Comparison of ENCODE assay signal across 8 cellular contexts in genomic region chr3:184568918-184569829, GRCh38. TPM values are rescaled to one million over a fixed set of nuclear protein-coding genes. Genes with fewer than 3 reads are reported as not detected.
DNase-seq lines count a peak whose midpoint lies in the region; ATAC-seq, FAIRE-seq and TF ChIP-seq lines count a peak whose summit lies in the region.

No MANE protein-coding gene starts in this region.

- CTCF ChIA-PET in CD8-positive, alpha-beta memory T cell (lab: Charles Lee): interaction anchor here (1.1 to 1.2 kb wide), 2 partner anchors 8 to 10 kb away, joined by 4 to 6 read pairs; partner anchors contain the start of gene EPHB3

- peak overlapping the region; percentile 68 for H3K27ac ChIP-seq in foreskin keratinocyte
- no peak overlapping the region for H3K27ac ChIP-seq in CD8-positive, alpha-beta memory T cell (ENCODE audit: low read depth, low read length)

- H3F3A ChIP-seq in Loucy (ENCODE audit: low read depth): no peaks in the 10 kb centered on the region

- ATAC-seq in foreskin keratinocyte (peak; percentile 47), natural killer cell (peak in 2 of 3 donors; percentile 61 to 66), GM19035 (IDR thresholded peaks at IDR 0.05; ENCODE audit: unreplicated experiment) (no peak)

- peak overlapping the region; percentile 62 for H3K4me3 ChIP-seq in Loucy (ENCODE audit: low read length, poor library complexity, severe bottlenecking)
- H3K4me3 ChIP-seq in CD8-positive, alpha-beta memory T cell (ENCODE audit: low read length): no peak overlapping the region

- H3K4me1 Mint-ChIP-seq in natural killer cell: no peaks in the 10 kb centered on the region
- peaks cover 0 to 17% (median 2%) of the 10 kb centered on the region in 3 donors for H3K4me1 Mint-ChIP-seq in CD8-positive, alpha-beta memory T cell

- peak; percentile 21 for DNase-seq in COR-L47 (lab: John Stamatoyannopoulos, UW)
- peak; percentile 70 for DNase-seq in activated CD8-positive, alpha-beta memory T cell treated with anti-CD3 and anti-CD28 coated beads, Interleukin-2, amount 50 U/mL, for 48 hours
- DNase-seq in foreskin keratinocyte: peak; percentile 69 to 85
- no peak for DNase-seq in natural killer cell
- peak; percentile 77 for DNase-seq in urothelium cell line (ENCODE audit: low spot score)
- no peak for DNase-seq in CD8-positive, alpha-beta memory T cell

- no peaks in the 10 kb centered on the region for H4K20me1 ChIP-seq in Loucy (ENCODE audit: insufficient read depth, low read length, poor library complexity, severe bottlenecking)

- H3K79me2 ChIP-seq in Loucy (ENCODE audit: insufficient read depth, low read length): no peaks in the 10 kb centered on the region

- H3K27me3 Mint-ChIP-seq in natural killer cell (ENCODE audit: low read depth in 2 of 2): peaks cover 51 to 58% of the 10 kb centered on the region in 2 donors
- H3K27me3 Mint-ChIP-seq in CD8-positive, alpha-beta memory T cell: peaks cover 36 to 69% of the 10 kb centered on the region in 2 donors

- H3K36me3 Mint-ChIP-seq in natural killer cell: no peaks in the 10 kb centered on the region
- H3K36me3 Mint-ChIP-seq in CD8-positive, alpha-beta memory T cell: no peaks in the 10 kb centered on the region

- no peaks in the 10 kb centered on the region for H3K9me2 ChIP-seq in Loucy (replicated peaks; ENCODE audit: low read depth, low read length)

- TF ChIP-seq CTCF in Loucy (conservative IDR thresholded peaks at IDR 0.05; ENCODE audit: low read length) (no peak), foreskin keratinocyte (conservative IDR thresholded peaks at IDR 0.05) (no peak), natural killer cell (IDR thresholded peaks at IDR 0.05) (no peak)

- no peaks in the 10 kb centered on the region for H3K9me3 Mint-ChIP-seq in natural killer cell
- no peaks in the 10 kb centered on the region for H3K9me3 Mint-ChIP-seq in CD8-positive, alpha-beta memory T cell

- H3K27me3 ChIP-seq in Loucy (ENCODE audit: insufficient read depth, low read length, poor library complexity, severe bottlenecking) (peaks cover 9% of the 10 kb centered on the region), foreskin keratinocyte (no peaks in the 10 kb centered on the region)
- peaks cover 21% of the 10 kb centered on the region for H3K27me3 ChIP-seq in CD8-positive, alpha-beta memory T cell (ENCODE audit: insufficient read depth, low read length, poor library complexity, severe bottlenecking)

- intact Hi-C loops in natural killer cell (cut with micrococcal nuclease): no loop called here

- peak overlapping the region; percentile 78 for H2AFZ ChIP-seq in Loucy (ENCODE audit: low read length)

- peak overlapping the region; percentile 5 for H3K9ac ChIP-seq in Loucy (ENCODE audit: low read depth, low read length, poor library complexity, severe bottlenecking)

- no peak overlapping the region for H3K27ac Mint-ChIP-seq in natural killer cell
- no peak overlapping the region for H3K27ac Mint-ChIP-seq in CD8-positive, alpha-beta memory T cell

- H3K4me1 ChIP-seq in Loucy (ENCODE audit: insufficient read depth, low read length, poor library complexity, severe bottlenecking) (peaks cover 15% of the 10 kb centered on the region), foreskin keratinocyte (peaks cover 34% of the 10 kb centered on the region)
- H3K4me1 ChIP-seq in CD8-positive, alpha-beta memory T cell (ENCODE audit: insufficient read depth, low read length): no peaks in the 10 kb centered on the region

- no peaks in the 10 kb centered on the region for H3K9me3 ChIP-seq in Loucy (ENCODE audit: insufficient read depth, low read depth, low read length)
- H3K9me3 ChIP-seq in CD8-positive, alpha-beta memory T cell (ENCODE audit: low read length): no peaks in the 10 kb centered on the region

- peak overlapping the region; percentile 63 for H3K4me2 ChIP-seq in Loucy (ENCODE audit: low read depth, low read length, poor library complexity, severe bottlenecking)

- FAIRE-seq in urothelium cell line (lab: Jason Lieb, UNC): peak; percentile 62

- no peaks in the 10 kb centered on the region for H3K36me3 ChIP-seq in Loucy (ENCODE audit: insufficient read depth, low read length)
- H3K36me3 ChIP-seq in CD8-positive, alpha-beta memory T cell (ENCODE audit: insufficient read depth, low read length): no peaks in the 10 kb centered on the region

- peak overlapping the region; percentile 35 for H3K4me3 Mint-ChIP-seq in natural killer cell
- peak overlapping the region in 2 of 7 donors; percentile 4 to 50 for H3K4me3 Mint-ChIP-seq in CD8-positive, alpha-beta memory T cell

- POLR2A ChIA-PET in CD8-positive, alpha-beta memory T cell (lab: Charles Lee): no interaction called here

RNA-seq across cellular contexts. Expression of gene EPHB3, which starts 7.6 kb away (rescaled TPM):
- total RNA-seq in foreskin keratinocyte (5.2 and 10.8 TPM in 2 replicates), natural killer cell (not detected)
- 4.3 and 6.5 TPM in 2 replicates for polyA plus RNA-seq in foreskin keratinocyte
- total RNA-seq in CD8-positive, alpha-beta memory T cell: under 1 TPM in 1 of 2 experiments, not detected in 1; 0.04 TPM
- polyA plus RNA-seq in CD8-positive, alpha-beta memory T cell: 0.31 TPM

Comparison
In these comparisons a context has a peak if more than half of its experiments do, and no peak if none do; other contexts are left out.
1. DNase-seq: peak in COR-L47 (single experiment), activated CD8-positive, alpha-beta memory T cell treated with anti-CD3 and anti-CD28 coated beads, Interleukin-2, amount 50 U/mL, for 48 hours (single experiment), foreskin keratinocyte (2 of 2) and urothelium cell line (single experiment); none in natural killer cell (single experiment) and CD8-positive, alpha-beta memory T cell (0 of 5).